Comparison of ENCODE assay signal across 19 cellular contexts in the genomic region with DNA sequence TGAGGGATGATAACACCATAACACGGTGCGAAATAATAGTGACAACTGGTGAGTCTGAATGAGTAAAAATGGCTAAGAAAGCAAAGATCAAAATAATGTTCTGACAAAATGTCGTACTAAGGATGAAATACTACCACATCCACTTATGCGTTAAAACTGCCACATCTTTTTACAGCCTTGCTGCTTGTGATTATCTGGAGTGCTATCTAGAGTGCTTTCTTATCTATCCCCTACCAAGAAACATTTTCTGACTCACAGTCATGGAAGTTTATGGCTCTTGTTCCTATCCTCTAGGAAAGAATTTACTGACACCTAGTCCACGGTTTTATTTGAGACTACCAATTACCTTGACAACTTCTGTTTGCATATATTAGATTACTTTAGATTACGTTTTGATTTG.
"Had no signal": no experiment of that assay in that cellular context is flagged by ENCODE, and none has a peak within 500 bp of the region (broad histone marks: within the 10 kb centered on the region; RNA-seq: fewer than 3 reads in every experiment).

No MANE protein-coding gene starts in this region.

- H3K4me3 ChIP-seq: esophagus muscularis mucosa, gastrocnemius medialis, heart right ventricle, left ventricle myocardium inferior, lower lobe of right lung, testis, tibial nerve, upper lobe of right lung had no signal

- DNase-seq: effector memory CD8-positive, alpha-beta T cell; gastrocnemius medialis; heart right ventricle; left cardiac atrium; left ventricle myocardium inferior; lower lobe of right lung; naive B cell; posterior cingulate gyrus; stimulated activated CD4-positive, alpha-beta T cell treated with anti-CD3 and anti-CD28 coated beads, Interleukin-2, amount 100 ng/mL, for 24 hours; stimulated activated CD4-positive, alpha-beta T cell treated with anti-CD3 and anti-CD28 coated beads, Interleukin-4, amount 100 ng/mL, for 4 hours; stimulated activated naive B cell treated with anti-CD40 and anti-IgM and Interleukin-4, amounts not matched to agents 10 μg/mL and 1 μg/mL and 100 μg/mL, for 72 hours; stimulated activated naive CD8-positive, alpha-beta T cell treated with anti-CD3 and anti-CD28 coated beads, Interleukin-15, amount 100 ng/mL, for 72 hours; testis; upper lobe of right lung had no signal

- H3K4me1 ChIP-seq: esophagus muscularis mucosa, gastrocnemius medialis, heart right ventricle, left ventricle myocardium inferior, lower lobe of right lung, testis, tibial nerve, upper lobe of right lung had no signal

- H3K36me3 ChIP-seq: esophagus muscularis mucosa, gastrocnemius medialis, heart right ventricle, left ventricle myocardium inferior, lower lobe of right lung, neutrophil, tibial nerve, upper lobe of right lung had no signal

- H3K27ac ChIP-seq: epithelial cell of prostate, esophagus muscularis mucosa, gastrocnemius medialis, heart right ventricle, left ventricle myocardium inferior, lower lobe of right lung, neutrophil, testis, tibial nerve, upper lobe of right lung had no signal

- ATAC-seq: effector memory CD8-positive, alpha-beta T cell; gastrocnemius medialis; heart right ventricle; left cardiac atrium; lower lobe of right lung; sciatic nerve; stimulated activated naive B cell treated with anti-CD40 and anti-IgM and Interleukin-4, amounts not matched to agents 10 μg/mL and 1 μg/mL and 100 μg/mL, for 72 hours; stimulated activated naive CD8-positive, alpha-beta T cell treated with anti-CD3 and anti-CD28 coated beads, Interleukin-15, amount 100 ng/mL, for 72 hours; upper lobe of right lung had no signal

- H3K9me3 ChIP-seq: esophagus muscularis mucosa, gastrocnemius medialis, lower lobe of right lung, neutrophil, testis, tibial nerve, upper lobe of right lung had no signal
